Comparison of ENCODE assay signal across 8 cellular contexts in genomic region chr20:16518068-16518783, GRCh38. TPM values are rescaled to one million over a fixed set of nuclear protein-coding genes. Genes with fewer than 3 reads are reported as not detected.
DNase-seq lines count a peak whose midpoint lies in the region; ATAC-seq and TF ChIP-seq lines count a peak whose summit lies in the region.

No MANE protein-coding gene starts in this region.

- H3K9me3 ChIP-seq in mammary epithelial cell (replicated peaks; ENCODE audit: insufficient read depth, low read length): no peaks in the 10 kb centered on the region

- no peaks in the 10 kb centered on the region for H3K27me3 ChIP-seq in mammary epithelial cell (ENCODE audit: insufficient read depth, low read length)

- H3K4me3 ChIP-seq in mammary epithelial cell (replicated peaks in 1 of 3; ENCODE audit: insufficient read depth in 1 of 3, low read depth in 2 of 3, low read length in 3 of 3): no peak overlapping the region

- no peak overlapping the region for H2AFZ ChIP-seq in mammary epithelial cell (ENCODE audit: low read depth, low read length)

- peak; percentile 50 for DNase-seq in NCI-H2196 (lab: John Stamatoyannopoulos, UW; ENCODE audit: unreplicated experiment)
- no peak for DNase-seq in NCI-H2196 treated with DMSO at 0.1 percent for 48 hours (lab: John Stamatoyannopoulos, UW; ENCODE audit: unreplicated experiment)
- DNase-seq in NCI-H82 (lab: John Stamatoyannopoulos, UW): peak; percentile 84
- peak; percentile 47 for DNase-seq in mammary epithelial cell
- no peak for DNase-seq in left lobe of liver (ENCODE audit: low spot score)
- no peak for DNase-seq in activated CD4-positive, CD25-positive, alpha-beta regulatory T cell treated with anti-CD3 and anti-CD28 coated beads, Interleukin-2, amount 50 U/mL, for 72 hours
- DNase-seq in posterior vena cava (ENCODE audit: low spot score): no peak

- no peaks in the 10 kb centered on the region for H3K36me3 ChIP-seq in mammary epithelial cell (ENCODE audit: insufficient read depth, low read length)

- 82% methylated on average over 7 of the region's 12 CpGs for WGBS in mammary epithelial cell (ENCODE audit: low coverage, missing lambda C conversion rate)

- in situ Hi-C loops in mammary epithelial cell (cut with MboI; ENCODE audit: low sequenced_read_pairs in 2 of 2): no loop called here

- dilution Hi-C loops in mammary epithelial cell (cut with HindIII; ENCODE audit: low sequenced_read_pairs): no loop called here

- BruUV-seq in mammary epithelial cell (replicated peaks; lab: Mats Ljungman, UMichigan): no TSS peak

- no peak overlapping the region for H3K9ac ChIP-seq in mammary epithelial cell (ENCODE audit: insufficient read depth, low read length)

- peak; percentile 48 for ATAC-seq in HG02852 (IDR thresholded peaks at IDR 0.05; ENCODE audit: unreplicated experiment)
- ATAC-seq in left lobe of liver: peak; percentile 92

- no peaks in the 10 kb centered on the region for H3K79me2 ChIP-seq in mammary epithelial cell (ENCODE audit: insufficient read depth, low read length)

- intact Hi-C loops in mammary epithelial cell (cut with micrococcal nuclease) (loop anchor here (1.0 kb wide), 2 partner anchors 55 to 243 kb away; partner anchors contain the start of gene KIF16B), posterior vena cava (cut with DNase I) (no loop called here)

- no peak overlapping the region for H3K4me2 ChIP-seq in mammary epithelial cell (ENCODE audit: insufficient read depth, low read depth, low read length)

- CTCF ChIA-PET in mammary epithelial cell (lab: Charles Lee; ENCODE audit: low non-redundant PET): no interaction called here

- peak; percentile 51 to 70 for TF ChIP-seq CTCF in mammary epithelial cell (conservative IDR thresholded peaks at IDR 0.05 in 1 of 2, IDR thresholded peaks at IDR 0.05 in 1 of 2; ENCODE audit: extremely low read depth in 1 of 2, insufficient read depth in 1 of 2, low read depth in 1 of 2, low read length in 2 of 2)

- no peak overlapping the region for H3K27ac ChIP-seq in mammary epithelial cell (ENCODE audit: insufficient read depth, low read depth, low read length)

- H4K20me1 ChIP-seq in mammary epithelial cell (ENCODE audit: insufficient read depth, low read length): no peaks in the 10 kb centered on the region

- H3K4me1 ChIP-seq in mammary epithelial cell (ENCODE audit: insufficient read depth, low read length): no peaks in the 10 kb centered on the region

RNA-seq across cellular contexts. Expression of gene KIF16B, which starts 55.0 kb away (rescaled TPM):
- total RNA-seq in mammary epithelial cell: 10 to 100 TPM; 12.2 to 15.0 TPM
- 4.6 TPM for polyA plus RNA-seq in mammary epithelial cell
- polyA minus RNA-seq in mammary epithelial cell: 9.1 TPM
- 10.1 TPM for total RNA-seq in left lobe of liver
- total RNA-seq in posterior vena cava: 10 to 100 TPM; 16.3 to 17.5 TPM

Comparison
In these comparisons a context has a peak if more than half of its experiments do, and no peak if none do; other contexts are left out.
1. DNase-seq: peak in NCI-H2196 (single experiment), NCI-H82 (single experiment) and mammary epithelial cell (single experiment); none in NCI-H2196 treated with DMSO at 0.1 percent for 48 hours (single experiment), left lobe of liver (single experiment), activated CD4-positive, CD25-positive, alpha-beta regulatory T cell treated with anti-CD3 and anti-CD28 coated beads, Interleukin-2, amount 50 U/mL, for 72 hours (single experiment) and posterior vena cava (single experiment).